3 cellular contexts compared by ENCODE assay signal in genomic region chr11:726278-726915, GRCh38.
TF ChIP-seq lines count a peak whose summit lies in the region.

No MANE protein-coding gene starts in this region.

TF ChIP-seq in SK-N-SH, 30 proteins besides CTCF, POLR2A, EP300 and RAD21:
- no peak for TF ChIP-seq ZBTB33 (IDR thresholded peaks at IDR 0.05; ENCODE audit: borderline replicate concordance, low read depth)
- TF ChIP-seq FOXJ3 (CRISPR knock-in tag; IDR thresholded peaks at IDR 0.05): no peak
- TF ChIP-seq NFIC (IDR thresholded peaks at IDR 0.05; ENCODE audit: borderline replicate concordance): no peak
- TF ChIP-seq GABPA (IDR thresholded peaks at IDR 0.05; ENCODE audit: low read depth): no peak
- TF ChIP-seq GATA2 (CRISPR knock-in tag; IDR thresholded peaks at IDR 0.05): no peak
- no peak for TF ChIP-seq JUND (IDR thresholded peaks at IDR 0.05)
- no peak for TF ChIP-seq TEAD4 (IDR thresholded peaks at IDR 0.05; ENCODE audit: borderline replicate concordance, insufficient read depth)
- TF ChIP-seq IRF3 (IDR thresholded peaks at IDR 0.05; ENCODE audit: low read depth, low read length): no peak
- TF ChIP-seq EZH2phosphoT487 (IDR thresholded peaks at IDR 0.05; ENCODE audit: borderline replicate concordance, low read depth): no peak
- TF ChIP-seq RCOR1 (IDR thresholded peaks at IDR 0.05; ENCODE audit: low read length): no peak

TF ChIP-seq in SK-N-SH treated with all-trans-retinoic acid at 6 μM for 48 hours, 23 proteins besides CTCF, POLR2A, EP300 and RAD21:
- no peak for TF ChIP-seq CSDC2 (CRISPR knock-in tag; IDR thresholded peaks at IDR 0.05)
- no peak for TF ChIP-seq SNAI2 (CRISPR knock-in tag; IDR thresholded peaks at IDR 0.05)
- TF ChIP-seq PPARA (CRISPR knock-in tag; IDR thresholded peaks at IDR 0.05; ENCODE audit: borderline replicate concordance): no peak
- TF ChIP-seq ARNTL (CRISPR knock-in tag; IDR thresholded peaks at IDR 0.05; ENCODE audit: borderline replicate concordance, low read depth): no peak
- no peak for TF ChIP-seq BACH2 (CRISPR knock-in tag; IDR thresholded peaks at IDR 0.05; ENCODE audit: borderline replicate concordance)
- no peak for TF ChIP-seq ISL1 (CRISPR knock-in tag; IDR thresholded peaks at IDR 0.05)
- TF ChIP-seq TSHZ2 (CRISPR knock-in tag; IDR thresholded peaks at IDR 0.05): no peak
- no peak for TF ChIP-seq ZFP3 (CRISPR knock-in tag; IDR thresholded peaks at IDR 0.05)
- no peak for TF ChIP-seq PATZ1 (CRISPR knock-in tag; IDR thresholded peaks at IDR 0.05; ENCODE audit: borderline replicate concordance)
- no peak for TF ChIP-seq GLIS3 (CRISPR knock-in tag; IDR thresholded peaks at IDR 0.05)
- TF ChIP-seq ZNF565 (CRISPR knock-in tag; conservative IDR thresholded peaks at IDR 0.05; ENCODE audit: low read depth): no peak
- TF ChIP-seq OSR1 (CRISPR knock-in tag; IDR thresholded peaks at IDR 0.05): no peak
- TF ChIP-seq ZNF8 (CRISPR knock-in tag; IDR thresholded peaks at IDR 0.05): no peak
- no peak for TF ChIP-seq CSRNP3 (CRISPR knock-in tag; IDR thresholded peaks at IDR 0.05)
- no peak for TF ChIP-seq ESRRG (CRISPR knock-in tag; IDR thresholded peaks at IDR 0.05)
- TF ChIP-seq TOX (CRISPR knock-in tag; IDR thresholded peaks at IDR 0.05; ENCODE audit: borderline replicate concordance): no peak
- no peak for TF ChIP-seq CREB5 (CRISPR knock-in tag; IDR thresholded peaks at IDR 0.05; ENCODE audit: low read depth)
- no peak for TF ChIP-seq TCF4 (CRISPR knock-in tag; IDR thresholded peaks at IDR 0.05; ENCODE audit: borderline replicate concordance)

TF ChIP-seq in HepG2, 621 proteins besides CTCF, POLR2A, EP300 and RAD21:
- no peak for TF ChIP-seq ZBED4 (CRISPR knock-in tag; IDR thresholded peaks at IDR 0.05; ENCODE audit: borderline replicate concordance)
- TF ChIP-seq NFE2L2 (IDR thresholded peaks at IDR 0.05; ENCODE audit: low read length): no peak
- no peak for TF ChIP-seq ZNF883 (CRISPR knock-in tag; IDR thresholded peaks at IDR 0.05; ENCODE audit: not compliant biosample characterization)
- no peak for TF ChIP-seq HOXA9 (CRISPR knock-in tag; IDR thresholded peaks at IDR 0.05; ENCODE audit: borderline replicate concordance)
- no peak for TF ChIP-seq ZNF83 (CRISPR knock-in tag; IDR thresholded peaks at IDR 0.05; ENCODE audit: borderline replicate concordance)
- peak; percentile 24; the same call in 1 of the 2 replicates for TF ChIP-seq HOXA3 (CRISPR knock-in tag; IDR thresholded peaks at IDR 0.05)
- TF ChIP-seq HES4 (CRISPR knock-in tag; IDR thresholded peaks at IDR 0.05; ENCODE audit: borderline replicate concordance): no peak
- TF ChIP-seq ZIK1 (CRISPR knock-in tag; IDR thresholded peaks at IDR 0.05; ENCODE audit: borderline replicate concordance, low read depth): no peak
- no peak for TF ChIP-seq HNF1A (IDR thresholded peaks at IDR 0.05; ENCODE audit: low read depth)
- TF ChIP-seq HNF1A (CRISPR knock-in tag; IDR thresholded peaks at IDR 0.05; ENCODE audit: borderline replicate concordance): no peak
- TF ChIP-seq AGO2 (optimal IDR thresholded peaks at IDR 0.05; ENCODE audit: low read depth, low read length): peak; percentile 30
- TF ChIP-seq ZBTB33 (CRISPR knock-in tag; IDR thresholded peaks at IDR 0.05): peak; percentile 32; the same call in 1 of the 2 replicates
- no peak for TF ChIP-seq ZNF354B (CRISPR knock-in tag; IDR thresholded peaks at IDR 0.05)
